In genomic region chr1:205604059-205604458, GRCh38 we compare ENCODE assay signal across 13 cellular contexts.
"Had no signal": no experiment of that assay in that cellular context is flagged by ENCODE, and none has a peak within 500 bp of the region (broad histone marks: within the 10 kb centered on the region; RNA-seq: fewer than 3 reads in every experiment).

No MANE protein-coding gene starts in this region.

- H3K27me3 Mint-ChIP-seq: naive B cell had no signal

- H3K4me3 Mint-ChIP-seq: activated T-cell treated with anti-CD3 and anti-CD28 coated beads, Interleukin-2, amount 50 U/mL, for 72 hours had no signal

- H3K4me3 ChIP-seq: skin epidermis, uterus had no signal

- DNase-seq: activated T-cell treated with anti-CD3 and anti-CD28 coated beads, Interleukin-2, amount 50 U/mL, for 72 hours; central memory CD4-positive, alpha-beta T cell; cortex of kidney; effector memory CD4-positive, alpha-beta T cell; hippocampal formation; midbrain; naive B cell; stimulated activated CD4-positive, alpha-beta T cell treated with anti-CD3 and anti-CD28 coated beads, Interleukin-4, amount 100 ng/mL, for 4 hours; T-helper 2 cell; uterus had no signal

- H3K27me3 ChIP-seq: uterus had no signal

- H3K27ac ChIP-seq: parathyroid adenoma, skin epidermis, uterus had no signal

- H3K9me3 Mint-ChIP-seq: naive B cell had no signal

- H3K9me3 ChIP-seq: uterus had no signal

- H3K36me3 ChIP-seq: uterus had no signal

- ATAC-seq: activated CD4-positive, CD25-positive, alpha-beta regulatory T cell treated with anti-CD3 and anti-CD28 coated beads, Interleukin-2, amount 50 U/mL, for 24 hours; activated T-cell treated with anti-CD3 and anti-CD28 coated beads, Interleukin-2, amount 50 U/mL, for 72 hours had no signal

- H3K4me1 ChIP-seq: parathyroid adenoma, uterus had no signal
